1 cellular context compared by ENCODE assay signal in genomic region chr22:35743466-35743865, GRCh38.
TF ChIP-seq lines count a peak whose summit lies in the region.

No MANE protein-coding gene starts in this region.

TF ChIP-seq in GM23338, 12 proteins besides CTCF, POLR2A, EP300 and RAD21 (continued from another document):
- no peak for TF ChIP-seq ZNF462 (CRISPR knock-in tag; IDR thresholded peaks at IDR 0.05)
